In the genomic region with DNA sequence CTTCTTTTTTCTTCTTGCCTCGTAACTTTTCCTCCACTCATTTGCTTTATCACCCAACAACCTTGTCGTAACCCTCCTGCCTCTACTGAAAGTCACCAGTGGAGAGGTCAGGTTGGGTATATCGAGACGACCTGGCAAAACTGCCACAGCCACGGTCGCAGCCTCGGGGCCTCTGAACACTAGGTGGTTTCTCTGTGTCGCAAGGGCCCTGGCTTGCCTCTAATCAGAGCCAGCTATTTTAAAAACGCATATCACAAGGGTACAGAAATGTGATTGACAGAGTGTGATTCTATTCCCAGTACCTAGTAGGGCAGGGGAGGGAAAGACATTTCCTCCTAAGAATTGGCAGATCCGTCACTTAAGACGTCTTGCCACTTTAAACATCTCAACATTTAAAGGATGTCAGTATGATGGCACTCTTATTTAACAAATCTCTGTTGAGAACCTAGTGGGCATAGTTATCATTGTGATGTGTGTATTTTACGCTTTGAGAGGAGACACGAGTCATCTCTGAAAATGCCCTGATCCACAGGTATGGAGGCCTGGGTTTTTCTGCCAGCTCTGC, we compare ENCODE assay signal across 26 cellular contexts.
"Had no signal": no experiment of that assay in that cellular context is flagged by ENCODE, and none has a peak within 500 bp of the region (broad histone marks: within the 10 kb centered on the region; RNA-seq: fewer than 3 reads in every experiment).

No MANE protein-coding gene starts in this region.

- H3K9me2 ChIP-seq: SK-N-SH had no signal

- H3K9ac ChIP-seq: SK-N-SH had no signal

- ATAC-seq: activated naive CD4-positive, alpha-beta T cell treated with anti-CD3 and anti-CD28 coated beads, Interleukin-2, amount 50 U/mL, for 72 hours; activated naive CD8-positive, alpha-beta T cell treated with anti-CD3 and anti-CD28 coated beads, Interleukin-2, amount 50 U/mL, for 24 hours; activated T-cell treated with anti-CD3 and anti-CD28 coated beads, Interleukin-2, amount 50 U/mL, for 4 hours; body of pancreas; K562 had no signal

- DNase-seq: activated CD4-positive, alpha-beta memory T cell treated with anti-CD3 and anti-CD28 coated beads for 36 hours; activated CD4-positive, alpha-beta T cell treated with anti-CD3 and anti-CD28 coated beads, Interleukin-2, amount 10 ng/mL, durations not matched to agents 7 days and 5 days; activated CD4-positive, CD25-positive, alpha-beta regulatory T cell; activated CD8-positive, alpha-beta memory T cell treated with anti-CD3 and anti-CD28 coated beads for 24 hours; activated effector memory CD4-positive, alpha-beta T cell treated with anti-CD3 and anti-CD28 coated beads, Interleukin-2, amount 50 U/mL, for 16 hours; activated naive CD4-positive, alpha-beta T cell treated with Interleukin-2 at 50 U/mL for 16 hours; activated naive CD8-positive, alpha-beta T cell treated with anti-CD3 and anti-CD28 coated beads, Interleukin-2, amount 50 U/mL, for 24 hours; activated T-cell treated with anti-CD3 and anti-CD28 coated beads, Interleukin-2, amount 50 U/mL, for 4 hours; amniotic stem cell; body of pancreas; Karpas-422; MM.1S; NCI-H1105; NCI-H1436 treated with DMSO at 0.1 percent for 48 hours; NCI-H187; NCI-H2081; NCI-H446; NCI-H524; Peyer's patch; SJCRH30; SK-N-SH; T-helper 1 cell had no signal

- H3K9me3 ChIP-seq: ascending aorta, body of pancreas, Peyer's patch, SJCRH30, SK-N-SH had no signal

- H3K27me3 ChIP-seq: ascending aorta, body of pancreas, Peyer's patch, SJCRH30 had no signal

- H3K4me1 ChIP-seq: ascending aorta, body of pancreas, Peyer's patch, SJCRH30 had no signal

- H3K27ac ChIP-seq: ascending aorta, body of pancreas, Peyer's patch, SJCRH30, VCaP had no signal

- H3K4me3 ChIP-seq: ascending aorta, body of pancreas, K562, Peyer's patch, SJCRH30 had no signal

- H3K4me2 ChIP-seq: SK-N-SH had no signal
